In the genomic region with DNA sequence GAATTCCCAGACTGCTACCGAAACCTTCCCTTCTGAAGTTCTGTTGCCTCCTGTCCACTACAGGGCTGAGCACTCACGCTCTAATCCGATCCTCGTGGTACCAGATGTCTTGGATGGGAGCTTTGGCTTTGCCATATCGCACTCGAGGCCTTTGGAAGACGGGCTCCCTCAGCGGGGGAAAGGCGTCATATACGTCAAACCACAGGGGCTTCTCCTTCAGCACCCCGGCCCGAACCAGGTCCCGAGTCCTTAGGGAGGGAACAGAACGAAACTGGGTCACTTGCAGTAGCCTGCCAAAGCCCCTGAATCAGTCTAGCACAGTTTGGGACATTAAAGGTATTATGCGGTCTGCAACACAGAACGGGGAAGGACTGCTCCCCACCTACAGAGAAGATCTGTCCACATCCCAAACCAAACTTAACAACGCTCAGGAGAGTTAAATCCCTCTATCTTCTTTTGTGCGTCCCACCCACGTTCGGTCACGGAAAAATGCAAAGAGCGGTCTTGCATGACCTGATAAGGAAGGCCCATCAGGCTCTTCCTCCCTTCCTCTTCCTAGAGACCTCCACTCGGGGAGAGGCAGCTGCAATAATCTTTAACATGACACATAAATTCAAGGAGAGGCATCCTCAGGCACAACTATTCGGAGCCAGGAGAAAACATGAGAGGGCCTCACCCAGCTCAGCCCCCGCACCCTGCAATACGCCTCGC, we compare ENCODE assay signal across 8 cellular contexts. TPM values are rescaled to one million over a fixed set of nuclear protein-coding genes. Genes with fewer than 3 reads are reported as not detected.
A peak's percentile ranks its signal among the peaks of the same experiment; 100 is the strongest.
DNase-seq lines count a peak whose midpoint lies in the region; ATAC-seq and TF ChIP-seq lines count a peak whose summit lies in the region.

No MANE protein-coding gene starts in this region.

- H3K36me3 ChIP-seq in KOPT-K1 (ENCODE audit: insufficient read depth, low read length), result peaks cover 34% of the 10 kb centered on the region

- H3K4me1 Mint-ChIP-seq in natural killer cell treated with Interleukin-12 subunit alpha and Interleukin-12 subunit beta and Interleukin-15 and Interleukin-18, amount 100 ng/mL, for 72 hours (ENCODE audit: low read depth in 2 of 2), result peaks cover 28 to 33% of the 10 kb centered on the region in 2 donors

- no peak for ATAC-seq in natural killer cell treated with Interleukin-12 subunit alpha and Interleukin-12 subunit beta and Interleukin-15 and Interleukin-18, amount 100 ng/mL, for 72 hours
- ATAC-seq in HG02938 (IDR thresholded peaks at IDR 0.05; ENCODE audit: unreplicated experiment), result no peak

- peak overlapping the region; percentile 97 for H3K4me3 Mint-ChIP-seq in natural killer cell treated with Interleukin-12 subunit alpha and Interleukin-12 subunit beta and Interleukin-15 and Interleukin-18, amount 100 ng/mL, for 72 hours

- peak overlapping the region; percentile 94 for H3K4me3 ChIP-seq in GM08714 (ENCODE audit: low read length)
- peak overlapping the region; percentile 100 for H3K4me3 ChIP-seq in choroid plexus epithelial cell (ENCODE audit: low read depth, low read length)

- H3K36me3 Mint-ChIP-seq in natural killer cell treated with Interleukin-12 subunit alpha and Interleukin-12 subunit beta and Interleukin-15 and Interleukin-18, amount 100 ng/mL, for 72 hours, result peaks cover 14% of the 10 kb centered on the region

- H3K9me3 Mint-ChIP-seq in natural killer cell treated with Interleukin-12 subunit alpha and Interleukin-12 subunit beta and Interleukin-15 and Interleukin-18, amount 100 ng/mL, for 72 hours, result no peaks in the 10 kb centered on the region

- DNase-seq in choroid plexus epithelial cell (ENCODE audit: low read depth), result no peak
- DNase-seq in natural killer cell treated with Interleukin-12 subunit alpha and Interleukin-12 subunit beta and Interleukin-15 and Interleukin-18, amount 100 ng/mL, for 72 hours (ENCODE audit: low spot score), result no peak
- DNase-seq in NCI-H2171 treated with DMSO at 0.1 percent for 48 hours (lab: John Stamatoyannopoulos, UW), result no peak
- DNase-seq in Kasumi-1 (lab: John Stamatoyannopoulos, UW), result no peak
- no peak for DNase-seq in dermis blood vessel endothelial cell

- TF ChIP-seq CTCF in choroid plexus epithelial cell (conservative IDR thresholded peaks at IDR 0.05; ENCODE audit: low read depth, low read length), result no peak

- no peaks in the 10 kb centered on the region for H3K27me3 Mint-ChIP-seq in natural killer cell treated with Interleukin-12 subunit alpha and Interleukin-12 subunit beta and Interleukin-15 and Interleukin-18, amount 100 ng/mL, for 72 hours

- peak overlapping the region; percentile 67 for H3K27ac ChIP-seq in KOPT-K1 (ENCODE audit: low read depth, low read length, poor library complexity, severe bottlenecking)

- H3K9me3 ChIP-seq in KOPT-K1 (ENCODE audit: insufficient read depth, low read length, poor library complexity, severe bottlenecking), result no peaks in the 10 kb centered on the region

- peak overlapping the region; percentile 95 to 100 for H3K27ac Mint-ChIP-seq in natural killer cell treated with Interleukin-12 subunit alpha and Interleukin-12 subunit beta and Interleukin-15 and Interleukin-18, amount 100 ng/mL, for 72 hours

RNA-seq across cellular contexts. Expression of a gene that starts 0.5 kb away (rescaled TPM):
- total RNA-seq in natural killer cell treated with Interleukin-12 subunit alpha and Interleukin-12 subunit beta and Interleukin-15 and Interleukin-18, amount 100 ng/mL, for 72 hours, result 10 to 100 TPM; 55.3 to 65.0 TPM
- 25.4 and 25.9 TPM in 2 replicates for total RNA-seq in dermis blood vessel endothelial cell
